Comparison of ENCODE assay signal across 27 cellular contexts in the genomic region with DNA sequence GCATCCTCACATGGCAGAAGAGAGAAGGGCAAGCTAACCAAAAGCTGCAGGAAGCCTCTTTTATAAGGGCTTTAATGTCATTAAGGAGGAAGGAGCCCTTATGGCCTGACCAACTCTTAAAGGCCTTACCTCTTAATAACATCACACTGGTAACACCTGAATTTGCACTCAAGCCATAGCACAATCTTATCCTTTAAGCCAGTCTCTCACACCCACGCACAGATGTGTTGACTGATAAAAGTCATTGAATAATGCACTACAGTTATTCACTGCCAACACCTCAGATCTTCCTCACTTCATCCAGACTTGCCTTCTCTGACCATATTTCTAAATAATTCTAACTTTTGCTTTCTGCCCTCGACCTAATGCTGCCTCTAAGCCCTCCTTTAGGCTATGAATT.
"Had no signal": no experiment of that assay in that cellular context is flagged by ENCODE, and none has a peak within 500 bp of the region (broad histone marks: within the 10 kb centered on the region; RNA-seq: fewer than 3 reads in every experiment).

No MANE protein-coding gene starts in this region.

- H3K4me1 ChIP-seq: esophagus muscularis mucosa, esophagus squamous epithelium, foreskin keratinocyte, gastrocnemius medialis, gastroesophageal sphincter, heart left ventricle, heart right ventricle had no signal

- H3K79me2 ChIP-seq: hepatocyte had no signal

- H3K27ac ChIP-seq: coronary artery, dorsolateral prefrontal cortex, epithelial cell of prostate, esophagus muscularis mucosa, esophagus squamous epithelium, foreskin keratinocyte, gastrocnemius medialis, gastroesophageal sphincter, heart left ventricle, heart right ventricle, hepatocyte had no signal

- H3K27me3 ChIP-seq: esophagus muscularis mucosa, esophagus squamous epithelium, foreskin keratinocyte, gastrocnemius medialis, gastroesophageal sphincter, heart left ventricle, heart right ventricle, hepatocyte had no signal

- ATAC-seq: effector memory CD8-positive, alpha-beta T cell; esophagus mucosa; foreskin keratinocyte; gastrocnemius medialis; gastroesophageal sphincter; heart left ventricle; heart right ventricle had no signal

- H3K36me3 ChIP-seq: esophagus muscularis mucosa, esophagus squamous epithelium, gastrocnemius medialis, gastroesophageal sphincter, heart left ventricle, heart right ventricle had no signal

- H3K4me3 ChIP-seq: coronary artery, dorsolateral prefrontal cortex, esophagus muscularis mucosa, esophagus squamous epithelium, gastrocnemius medialis, gastroesophageal sphincter, heart left ventricle, heart right ventricle, hepatocyte had no signal

- H3K4me2 ChIP-seq: hepatocyte had no signal

- H3K9me3 ChIP-seq: esophagus muscularis mucosa, esophagus squamous epithelium, gastrocnemius medialis, gastroesophageal sphincter, heart left ventricle had no signal

- DNase-seq: cortex of kidney; dermis blood vessel endothelial cell; dorsolateral prefrontal cortex; effector CD4-positive, alpha-beta T cell; effector CD8-positive, alpha-beta T cell; effector memory CD4-positive, alpha-beta T cell; effector memory CD8-positive, alpha-beta T cell; endodermal cell; esophagus squamous epithelium; foreskin fibroblast; foreskin keratinocyte; foreskin melanocyte; gastrocnemius medialis; glutamatergic neuron; head of caudate nucleus; heart left ventricle; heart right ventricle; hippocampal formation had no signal

- FAIRE-seq: endometrium, endothelial cell of umbilical vein, frontal cortex had no signal

- H2AFZ ChIP-seq: hepatocyte had no signal
